ENCODE assay signal across 21 cellular contexts in the genomic region with DNA sequence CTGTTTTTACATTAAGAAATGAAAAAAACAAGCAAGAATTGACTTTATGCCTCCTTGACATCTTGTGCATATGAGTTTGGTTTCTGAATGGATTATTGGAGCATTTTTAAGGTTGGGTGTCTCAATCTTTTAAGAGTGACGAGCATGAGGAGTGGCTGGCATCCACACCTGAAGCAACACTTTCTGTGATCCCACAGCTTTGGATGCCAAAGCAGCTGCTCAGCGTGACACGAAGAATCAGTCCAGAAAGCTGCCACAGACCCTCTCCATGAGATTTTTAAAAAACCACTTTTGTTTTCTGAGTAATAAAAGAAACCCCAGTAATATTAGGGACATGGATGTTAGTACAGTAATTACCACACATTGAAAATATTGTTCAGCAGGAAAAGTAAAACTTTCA.
DNase-seq lines count a peak whose midpoint lies in the region; ATAC-seq and TF ChIP-seq lines count a peak whose summit lies in the region.
"Had no signal": no experiment of that assay in that cellular context is flagged by ENCODE, and none has a peak within 500 bp of the region (broad histone marks: within the 10 kb centered on the region; RNA-seq: fewer than 3 reads in every experiment).

No MANE protein-coding gene starts in this region.

- intact Hi-C loops in posterior vena cava (cut with DNase I): loop anchor here (10.0 kb wide), 2 partner anchors 116 to 266 kb away; no protein-coding TSS in a partner anchor
- intact Hi-C loops in Caco-2 (cut with micrococcal nuclease; ENCODE audit: unreplicated experiment): no loop called here

- TF ChIP-seq CTCF in GM12865 (IDR thresholded peaks at IDR 0.05; ENCODE audit: insufficient read depth, low read depth, low read length, missing control alignments) (no peak), Caco-2 (IDR thresholded peaks at IDR 0.05; ENCODE audit: insufficient read depth in 1 of 2, low read depth in 1 of 2, low read length in 1 of 2, severe bottlenecking in 1 of 2, unreplicated experiment in 1 of 2) (no peak)

- H3K4me1 Mint-ChIP-seq in activated CD8-positive, alpha-beta memory T cell treated with anti-CD3 and anti-CD28 coated beads, Interleukin-2, amount 10 ng/mL, durations not matched to agents 7 days and 5 days: peaks cover 52% of the 10 kb centered on the region
- peaks cover 14% of the 10 kb centered on the region for H3K4me1 Mint-ChIP-seq in activated T-helper 17 cell treated with anti-CD3 and anti-CD28 coated beads, Interleukin-2, amount 50 U/mL, for 72 hours
- H3K4me1 Mint-ChIP-seq in Caco-2 (ENCODE audit: low read depth, unreplicated experiment): no peaks in the 10 kb centered on the region
- H3K4me1 Mint-ChIP-seq: H9 had no signal

- H3K4me3 ChIP-seq in GM12865 (ENCODE audit: low read depth, low read length) (0 out of 2 replicates have a peak overlapping the region, but pooled peaks have one; percentile 59), Caco-2 (ENCODE audit: low read depth, low read length) (no peak overlapping the region)
- H3K4me3 ChIP-seq: adrenal gland, body of pancreas, left lung had no signal

- peaks cover 4% of the 10 kb centered on the region for H3K9me3 Mint-ChIP-seq in activated CD8-positive, alpha-beta memory T cell treated with anti-CD3 and anti-CD28 coated beads, Interleukin-2, amount 10 ng/mL, durations not matched to agents 7 days and 5 days (ENCODE audit: low read depth)
- no peaks in the 10 kb centered on the region for H3K9me3 Mint-ChIP-seq in activated T-helper 17 cell treated with anti-CD3 and anti-CD28 coated beads, Interleukin-2, amount 50 U/mL, for 72 hours
- H3K9me3 Mint-ChIP-seq in Caco-2 (ENCODE audit: unreplicated experiment): no peaks in the 10 kb centered on the region
- H3K9me3 Mint-ChIP-seq: type B pancreatic cell had no signal

- BruUV-seq in Caco-2 (replicated peaks; lab: Mats Ljungman, UMichigan): no TSS peak

- H3K27me3 Mint-ChIP-seq in activated CD8-positive, alpha-beta memory T cell treated with anti-CD3 and anti-CD28 coated beads, Interleukin-2, amount 10 ng/mL, durations not matched to agents 7 days and 5 days: no peaks in the 10 kb centered on the region
- no peaks in the 10 kb centered on the region for H3K27me3 Mint-ChIP-seq in activated T-helper 17 cell treated with anti-CD3 and anti-CD28 coated beads, Interleukin-2, amount 50 U/mL, for 72 hours
- H3K27me3 Mint-ChIP-seq in Caco-2 (ENCODE audit: insufficient read depth, unreplicated experiment): peaks cover 21% of the 10 kb centered on the region

- no peaks in the 10 kb centered on the region for H3K9me3 ChIP-seq in Caco-2
- H3K9me3 ChIP-seq: adrenal gland, body of pancreas, left lung had no signal

- DNase-seq in activated CD8-positive, alpha-beta memory T cell treated with anti-CD3 and anti-CD28 coated beads, Interleukin-2, amount 10 ng/mL, durations not matched to agents 7 days and 5 days: peak; percentile 23
- no peak for DNase-seq in activated CD8-positive, alpha-beta memory T cell treated with anti-CD3 and anti-CD28 coated beads for 24 hours
- DNase-seq in GM12865 (ENCODE audit: low read depth) (no peak), posterior vena cava (ENCODE audit: low spot score) (peak; percentile 0), Caco-2 (no peak)
- DNase-seq: DMS79; GF-D8; mesendoderm; NCI-H1092 treated with DMSO at 0.1 percent for 48 hours; NCI-H1930; SHP77; stimulated activated CD4-positive, alpha-beta T cell treated with anti-CD3 and anti-CD28 coated beads, Interleukin-1b, Interleukin-23, amount 100 ng/mL, for 48 hours had no signal

- CTCF ChIA-PET in activated CD8-positive, alpha-beta memory T cell treated with anti-CD3 and anti-CD28 coated beads, Interleukin-2, amount 10 ng/mL, durations not matched to agents 7 days and 5 days (lab: Charles Lee): interaction anchor here (2.3 to 4.0 kb wide), 5 partner anchors 7 to 115 kb away, joined by 7 to 39 read pairs (median 24); no protein-coding TSS in a partner anchor
- CTCF ChIA-PET in Caco-2 (lab: Charles Lee): no interaction called here

- peak overlapping the region; percentile 7 for H3K4me3 Mint-ChIP-seq in activated CD8-positive, alpha-beta memory T cell treated with anti-CD3 and anti-CD28 coated beads, Interleukin-2, amount 10 ng/mL, durations not matched to agents 7 days and 5 days
- H3K4me3 Mint-ChIP-seq in activated T-helper 17 cell treated with anti-CD3 and anti-CD28 coated beads, Interleukin-2, amount 50 U/mL, for 72 hours: peak overlapping the region; percentile 91
- no peak overlapping the region for H3K4me3 Mint-ChIP-seq in Caco-2 (ENCODE audit: unreplicated experiment)
- H3K4me3 Mint-ChIP-seq: B cell, type B pancreatic cell had no signal

- POLR2A ChIA-PET in Caco-2 (lab: Charles Lee): no interaction called here

- H3K36me3 Mint-ChIP-seq in activated CD8-positive, alpha-beta memory T cell treated with anti-CD3 and anti-CD28 coated beads, Interleukin-2, amount 10 ng/mL, durations not matched to agents 7 days and 5 days: peaks cover 21% of the 10 kb centered on the region
- H3K36me3 Mint-ChIP-seq in activated T-helper 17 cell treated with anti-CD3 and anti-CD28 coated beads, Interleukin-2, amount 50 U/mL, for 72 hours (ENCODE audit: low read depth): peaks cover 59% of the 10 kb centered on the region
- peaks cover 5% of the 10 kb centered on the region for H3K36me3 Mint-ChIP-seq in Caco-2 (ENCODE audit: insufficient read depth, unreplicated experiment)
- H3K36me3 Mint-ChIP-seq: type B pancreatic cell had no signal

- ATAC-seq in activated CD8-positive, alpha-beta memory T cell treated with anti-CD3 and anti-CD28 coated beads, Interleukin-2, amount 10 ng/mL, durations not matched to agents 7 days and 5 days: no peak
- ATAC-seq in activated T-helper 17 cell treated with anti-CD3 and anti-CD28 coated beads, Interleukin-2, amount 50 U/mL, for 72 hours (replicated peaks): no peak
- ATAC-seq in HG03039 (IDR thresholded peaks at IDR 0.05; ENCODE audit: unreplicated experiment) (no peak), HG03159 (IDR thresholded peaks at IDR 0.05; ENCODE audit: unreplicated experiment) (no peak)
- ATAC-seq: body of pancreas, left lung had no signal

- H3K27me3 ChIP-seq in Caco-2 (replicated peaks; ENCODE audit: control insufficient read depth, insufficient read depth, low read length): no peaks in the 10 kb centered on the region
- H3K27me3 ChIP-seq: body of pancreas had no signal

- H3K4me1 ChIP-seq in Caco-2: no peaks in the 10 kb centered on the region
- H3K4me1 ChIP-seq: adrenal gland, body of pancreas had no signal

- H3K36me3 ChIP-seq in Caco-2 (ENCODE audit: control insufficient read depth, insufficient read depth, low read length): no peaks in the 10 kb centered on the region
- H3K36me3 ChIP-seq: adrenal gland, left lung had no signal

- H3K27ac Mint-ChIP-seq in activated CD8-positive, alpha-beta memory T cell treated with anti-CD3 and anti-CD28 coated beads, Interleukin-2, amount 10 ng/mL, durations not matched to agents 7 days and 5 days: peak overlapping the region; percentile 59
- no peak overlapping the region for H3K27ac Mint-ChIP-seq in activated T-helper 17 cell treated with anti-CD3 and anti-CD28 coated beads, Interleukin-2, amount 50 U/mL, for 72 hours
- no peak overlapping the region for H3K27ac Mint-ChIP-seq in Caco-2 (ENCODE audit: unreplicated experiment)
- H3K27ac Mint-ChIP-seq: B cell, H9, type B pancreatic cell had no signal

Comparison
In these comparisons a context has a peak if more than half of its experiments do, and no peak if none do; other contexts are left out.
1. DNase-seq: peak in activated CD8-positive, alpha-beta memory T cell treated with anti-CD3 and anti-CD28 coated beads, Interleukin-2, amount 10 ng/mL, durations not matched to agents 7 days and 5 days (single experiment) and posterior vena cava (single experiment); none in activated CD8-positive, alpha-beta memory T cell treated with anti-CD3 and anti-CD28 coated beads for 24 hours (single experiment), GM12865 (single experiment) and Caco-2 (0 of 2).